8 cellular contexts compared by ENCODE assay signal in genomic region chr11:110093407-110094297, GRCh38. TPM values are rescaled to one million over a fixed set of nuclear protein-coding genes. Genes with fewer than 3 reads are reported as not detected.
DNase-seq lines count a peak whose midpoint lies in the region; ATAC-seq, FAIRE-seq and TF ChIP-seq lines count a peak whose summit lies in the region.

No MANE protein-coding gene starts in this region.

- TF ChIP-seq CTCF in CD4-positive, alpha-beta T cell (IDR thresholded peaks at IDR 0.05), result no peak
- TF ChIP-seq CTCF in astrocyte of the spinal cord (IDR thresholded peaks at IDR 0.05; ENCODE audit: low read depth, low read length) (no peak), psoas muscle (IDR thresholded peaks at IDR 0.05) (no peak)

- H3K9me3 Mint-ChIP-seq in CD4-positive, alpha-beta T cell, result no peaks in the 10 kb centered on the region

- H3K4me3 ChIP-seq in astrocyte of the spinal cord (ENCODE audit: low read depth, low read length) (peak overlapping the region; percentile 67), iPS DF 6.9 (ENCODE audit: low read length) (peak overlapping the region; percentile 94), psoas muscle (peak overlapping the region; percentile 82)

- no CpG with 5 or more reads among the region's 80 CpGs for WGBS in iPS DF 6.9 (ENCODE audit: insufficient coverage, insufficient read length)
- WGBS in psoas muscle, 3 donors, result 0 to 1% (median 1%) methylated on average over 57 to 80 of the region's 80 CpGs

- TF ChIP-seq POLR2A in H54 (IDR thresholded peaks at IDR 0.05; ENCODE audit: low read depth, low read length), result no peak

- no peaks in the 10 kb centered on the region for H3K36me3 Mint-ChIP-seq in CD4-positive, alpha-beta T cell (ENCODE audit: low read depth)

- CTCF ChIA-PET in CD4-positive, alpha-beta T cell (lab: Charles Lee), result no interaction called here

- intact Hi-C loops in CD4-positive, alpha-beta T cell (cut with DNase I, micrococcal nuclease), result no loop called here
- intact Hi-C loops in psoas muscle (cut with DNase I), result loop anchor here (5.0 to 10.0 kb wide), 2 partner anchors 89 to 146 kb away; no protein-coding TSS in a partner anchor

- DNase-seq in CD4-positive, alpha-beta T cell, result no peak
- DNase-seq in NOMO-1 treated with dmso at 0.1 percent for 144 hours (lab: John Stamatoyannopoulos, UW; ENCODE audit: unreplicated experiment), result peak; percentile 32
- DNase-seq in astrocyte of the spinal cord (ENCODE audit: low read depth, low spot score), result peak; percentile 74
- DNase-seq in iPS DF 6.9 (ENCODE audit: low read depth, low spot score), result no peak
- DNase-seq in psoas muscle, result peak; percentile 64 to 79
- DNase-seq in H54 (ENCODE audit: insufficient read length, low spot score), result no peak

- H3K27ac Mint-ChIP-seq in CD4-positive, alpha-beta T cell, result no peak overlapping the region

- H3K36me3 ChIP-seq in iPS DF 6.9 (ENCODE audit: control insufficient read depth, insufficient read depth, low read length), result no peaks in the 10 kb centered on the region
- no peaks in the 10 kb centered on the region for H3K36me3 ChIP-seq in psoas muscle (ENCODE audit: insufficient read depth in 1 of 2, low read depth in 1 of 2)

- no peaks in the 10 kb centered on the region; the same call in 1 of the 2 replicates for H3K4me1 ChIP-seq in iPS DF 6.9 (ENCODE audit: control insufficient read depth, insufficient read depth, low read length)
- peaks cover 34% of the 10 kb centered on the region for H3K4me1 ChIP-seq in psoas muscle

- no peak for FAIRE-seq in H54 (lab: Jason Lieb, UNC)

- POLR2A ChIA-PET in CD4-positive, alpha-beta T cell (lab: Charles Lee), result interaction anchor here (1.2 kb wide), 1 partner anchor 11 kb away, joined by 3 read pairs; no protein-coding TSS in a partner anchor

- H3K27me3 ChIP-seq in CD4-positive, alpha-beta T cell (ENCODE audit: control insufficient read depth, insufficient read depth, low read length), result peaks cover 41% of the 10 kb centered on the region
- H3K27me3 ChIP-seq in iPS DF 6.9 (ENCODE audit: control insufficient read depth, insufficient read depth, low read length) (peaks cover 3% of the 10 kb centered on the region; the same call in 1 of the 2 replicates), psoas muscle (ENCODE audit: insufficient read depth in 3 of 3, low read length in 2 of 3) (no peaks in the 10 kb centered on the region)

- H3K4me3 Mint-ChIP-seq in CD4-positive, alpha-beta T cell, result peak overlapping the region; percentile 60

- H3K9me3 ChIP-seq in CD4-positive, alpha-beta T cell (ENCODE audit: control insufficient read depth, low read length), result no peaks in the 10 kb centered on the region
- no peaks in the 10 kb centered on the region; the same call in 1 of the 2 replicates for H3K9me3 ChIP-seq in iPS DF 6.9 (ENCODE audit: control insufficient read depth, insufficient read depth, low read length)
- H3K9me3 ChIP-seq in psoas muscle, result no peaks in the 10 kb centered on the region

- in situ Hi-C loops in astrocyte of the spinal cord (cut with HindIII; ENCODE audit: low sequenced_read_pairs), result no loop called here

- peaks cover 4% of the 10 kb centered on the region for H3K4me1 Mint-ChIP-seq in CD4-positive, alpha-beta T cell (ENCODE audit: low read depth)

- ATAC-seq in CD4-positive, alpha-beta T cell (ENCODE audit: poor library complexity), result no peak
- ATAC-seq in GM19023 (IDR thresholded peaks at IDR 0.05; ENCODE audit: unreplicated experiment) (peak; percentile 27), HG03135 (IDR thresholded peaks at IDR 0.05; ENCODE audit: unreplicated experiment) (peak; percentile 23), psoas muscle (peak; percentile 41 to 66 (median 56))

- H3K27ac ChIP-seq in CD4-positive, alpha-beta T cell (ENCODE audit: low read depth, low read length), result no peak overlapping the region
- no peak overlapping the region for H3K27ac ChIP-seq in iPS DF 6.9 (ENCODE audit: low read length)
- H3K27ac ChIP-seq in psoas muscle, result peak overlapping the region; percentile 95

- peaks cover 51% of the 10 kb centered on the region for H3K27me3 Mint-ChIP-seq in CD4-positive, alpha-beta T cell

RNA-seq across cellular contexts. Expression of gene ZC3H12C, which starts 0.5 kb away (rescaled TPM):
- total RNA-seq in CD4-positive, alpha-beta T cell, result under 1 TPM; 0.05 to 0.17 TPM
- 10 to 100 TPM; 17.5 to 27.4 (median 20.7) TPM for total RNA-seq in psoas muscle
- polyA plus RNA-seq in psoas muscle, result 1 to 10 TPM; 2.3 to 10.0 (median 2.5) TPM

Comparison
In these comparisons a context has a peak if more than half of its experiments do, and no peak if none do; other contexts are left out.
1. DNase-seq: peak in NOMO-1 treated with dmso at 0.1 percent for 144 hours (single experiment), astrocyte of the spinal cord (single experiment) and psoas muscle (2 of 2); none in CD4-positive, alpha-beta T cell (0 of 10), iPS DF 6.9 (single experiment) and H54 (single experiment).
2. RNA of gene ZC3H12C, which starts 0.5 kb away (total RNA-seq): 17.5 to 27.4 TPM in psoas muscle; 0.05 to 0.17 TPM in CD4-positive, alpha-beta T cell; every median in the first group is over 10 times any median in the second.
3. intact Hi-C loops: an anchor here in psoas muscle (5.0 to 10.0 kb wide); none called in CD4-positive, alpha-beta T cell.
4. Peak in every context shown above with its lines, with median percentiles within 50 percentile points of each other: H3K4me3 ChIP-seq.